Comparison of ENCODE assay signal across 24 cellular contexts in the genomic region with DNA sequence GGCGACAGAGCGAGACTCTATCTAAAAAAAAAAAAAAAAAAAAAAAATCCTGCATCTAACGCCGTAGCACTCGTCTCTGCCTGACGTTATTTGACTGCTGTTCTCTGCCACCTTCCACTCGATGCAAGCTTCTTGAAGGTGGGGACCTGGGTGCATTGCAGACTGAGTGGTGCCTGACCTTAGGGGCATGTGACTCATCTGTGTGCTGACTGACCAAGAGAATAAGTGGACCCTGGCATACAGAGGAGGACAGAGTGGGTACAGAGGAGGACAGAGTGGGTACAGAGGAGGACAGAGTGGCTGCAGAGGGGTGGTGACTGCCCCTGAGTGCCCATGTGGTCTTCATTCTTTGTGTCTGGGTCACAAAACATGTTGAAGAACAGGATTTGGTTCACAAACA. TPM values are rescaled to one million over a fixed set of nuclear protein-coding genes. Genes with fewer than 3 reads are reported as not detected.
DNase-seq lines count a peak whose midpoint lies in the region; ATAC-seq, FAIRE-seq and TF ChIP-seq lines count a peak whose summit lies in the region.
"Had no signal": no experiment of that assay in that cellular context is flagged by ENCODE, and none has a peak within 500 bp of the region (broad histone marks: within the 10 kb centered on the region; RNA-seq: fewer than 3 reads in every experiment).

No MANE protein-coding gene starts in this region.

- H3K4ac ChIP-seq in trophoblast cell (ENCODE audit: low read depth, low read length): no peak overlapping the region

- no peak for TF ChIP-seq CTCF in A549 (IDR thresholded peaks at IDR 0.05)
- no peak for TF ChIP-seq CTCF in coronary artery (IDR thresholded peaks at IDR 0.05)
- TF ChIP-seq CTCF in lung (IDR thresholded peaks at IDR 0.05; ENCODE audit: control extremely low read depth, extremely low read depth): no peak
- no peak for TF ChIP-seq CTCF in gastroesophageal sphincter (IDR thresholded peaks at IDR 0.05)

- 87% methylated on average over 7 of the region's 7 CpGs for WGBS in A549 (ENCODE audit: missing lambda C conversion rate)
- 68 to 75% methylated on average over 5 to 7 of the region's 7 CpGs for WGBS in lung, 2 donors
- WGBS in trophoblast cell (ENCODE audit: extremely low coverage, insufficient coverage, insufficient read length): no CpG with 5 or more reads among the region's 7 CpGs
- WGBS in gastroesophageal sphincter (ENCODE audit: low coverage in 1 of 2), 2 donors: 81 to 90% methylated on average over 2 to 6 of the region's 7 CpGs

- ATAC-seq in A549 (peak; percentile 13 to 42; a peak in 1 of 6 replicates), lung (ENCODE audit: insufficient read depth, low FRiP score) (peak; percentile 62), gastroesophageal sphincter (no peak), GM18867 (IDR thresholded peaks at IDR 0.05; ENCODE audit: unreplicated experiment) (no peak)
- ATAC-seq: GM23338 had no signal

- H3K4me2 ChIP-seq in A549: no peak overlapping the region
- H3K4me2 ChIP-seq in trophoblast cell (ENCODE audit: low read length): no peak overlapping the region
- H3K4me2 ChIP-seq: BLaER1 treated with 17β-estradiol and CSF1 and Interleukin-3, amounts not matched to agents 10 nM and 100 nM; GM23338; SK-N-SH had no signal

- H3K9me3 ChIP-seq in A549 (no peaks in the 10 kb centered on the region), lung (ENCODE audit: control insufficient read depth in 2 of 2, insufficient read depth in 1 of 2, low read length in 1 of 2) (no peaks in the 10 kb centered on the region), trophoblast cell (ENCODE audit: insufficient read depth, low read depth, low read length) (peaks cover 3% of the 10 kb centered on the region), gastroesophageal sphincter (no peaks in the 10 kb centered on the region)
- H3K9me3 ChIP-seq: BLaER1 treated with 17β-estradiol and CSF1 and Interleukin-3, amounts not matched to agents 10 nM and 100 nM; SK-N-SH had no signal

- no peak overlapping the region for H2BK5ac ChIP-seq in trophoblast cell (ENCODE audit: low read depth, low read length, poor library complexity)

- no peak overlapping the region for H4K12ac ChIP-seq in trophoblast cell (ENCODE audit: low read depth, low read length)

- H3K23ac ChIP-seq in trophoblast cell (ENCODE audit: low read length): no peak overlapping the region

- H3K27ac ChIP-seq in A549: no peak overlapping the region
- H3K27ac ChIP-seq in coronary artery: peak overlapping the region; percentile 33 to 63
- peak overlapping the region in 1 of 2 donors; percentile 4 for H3K27ac ChIP-seq in lung (ENCODE audit: low read depth in 1 of 2, low read length in 1 of 2)
- no peak overlapping the region for H3K27ac ChIP-seq in trophoblast cell (ENCODE audit: low read depth, low read length)
- H3K27ac ChIP-seq in gastroesophageal sphincter: no peak overlapping the region
- H3K27ac ChIP-seq: BLaER1 treated with 17β-estradiol and CSF1 and Interleukin-3, amounts not matched to agents 10 nM and 100 nM had no signal

- no peak for FAIRE-seq in A549 (lab: Jason Lieb, UNC)

- no peak overlapping the region for H2BK12ac ChIP-seq in trophoblast cell (ENCODE audit: low read length)

- H2BK120ac ChIP-seq in trophoblast cell (ENCODE audit: insufficient read depth, low read length, poor library complexity): no peak overlapping the region

- no peak overlapping the region for H2AFZ ChIP-seq in trophoblast cell (ENCODE audit: insufficient read depth, low read length, poor library complexity)
- H2AFZ ChIP-seq: GM23338 had no signal

- no peak overlapping the region for H3K18ac ChIP-seq in trophoblast cell (ENCODE audit: low read length)

- H2AK5ac ChIP-seq in trophoblast cell (ENCODE audit: low read length): no peak overlapping the region

- H3K14ac ChIP-seq in trophoblast cell (ENCODE audit: low read length): no peak overlapping the region

- TF ChIP-seq EP300 in A549 (IDR thresholded peaks at IDR 0.05) (no peak), gastroesophageal sphincter (IDR thresholded peaks at IDR 0.05) (no peak)

- POLR2A ChIA-PET in A549 (lab: Yijun Ruan, JAX): interaction anchor here (0.7 kb wide), 1 partner anchor 78 kb away, joined by 3 read pairs; no protein-coding TSS in a partner anchor

- TF ChIP-seq POLR2A in A549 (IDR thresholded peaks at IDR 0.05; ENCODE audit: low read length): no peak
- no peak for TF ChIP-seq POLR2A in gastroesophageal sphincter (IDR thresholded peaks at IDR 0.05)

- H3K36me3 ChIP-seq in lung (ENCODE audit: control insufficient read depth in 2 of 2, insufficient read depth in 2 of 2, low read length in 2 of 2): peaks cover 0 to 17% of the 10 kb centered on the region in 2 donors
- H3K36me3 ChIP-seq in trophoblast cell (ENCODE audit: control insufficient read depth in 1 of 2, insufficient read depth in 2 of 2, low read length in 2 of 2): peaks cover 36 to 42% of the 10 kb centered on the region in 2 experiments
- peaks cover 0 to 44% of the 10 kb centered on the region in 2 donors for H3K36me3 ChIP-seq in gastroesophageal sphincter

- no peaks in the 10 kb centered on the region for H3K79me1 ChIP-seq in trophoblast cell (ENCODE audit: low read length)

- H4K8ac ChIP-seq in trophoblast cell (ENCODE audit: low read depth, low read length): no peak overlapping the region

- no peak for TF ChIP-seq RAD21 in A549 (conservative IDR thresholded peaks at IDR 0.05 in 1 of 2, IDR thresholded peaks at IDR 0.05 in 1 of 2)

- DNase-seq in A549 (ENCODE audit: low read depth in 1 of 2, low spot score in 1 of 2) (no peak), coronary artery (ENCODE audit: low spot score) (no peak), lung (ENCODE audit: low spot score) (peak; percentile 73), trophoblast cell (peak; percentile 56 to 67), NCI-H2029 (lab: John Stamatoyannopoulos, UW) (no peak), AG08396 (ENCODE audit: low spot score) (no peak)
- DNase-seq: AML-193; CD4-positive, alpha-beta T cell; DMS53; H9; IMR-90; KG1; MM.1S; NCI-H1048; NCI-H1417; NCI-H187; NCI-H446; NCI-H524 treated with DMSO at 0.1 percent for 48 hours; NCI-H774; SK-N-SH had no signal

- H3K4me1 ChIP-seq in A549 (no peaks in the 10 kb centered on the region), lung (ENCODE audit: control insufficient read depth in 2 of 2, insufficient read depth in 2 of 2, low read length in 2 of 2) (peaks cover 0 to 9% of the 10 kb centered on the region in 2 donors), trophoblast cell (ENCODE audit: control insufficient read depth in 1 of 2, insufficient read depth in 2 of 2, low read length in 2 of 2) (peaks cover 0 to 4% of the 10 kb centered on the region in 2 experiments), gastroesophageal sphincter (peaks cover 0 to 25% (median 5%) of the 10 kb centered on the region in 3 donors)

- H4K91ac ChIP-seq in trophoblast cell (ENCODE audit: low read depth, low read length): no peak overlapping the region

- H3K79me2 ChIP-seq in trophoblast cell (ENCODE audit: control insufficient read depth, insufficient read depth, low read length, poor library complexity): peaks cover 3% of the 10 kb centered on the region

- H3K4me3 ChIP-seq in A549: no peak overlapping the region
- H3K4me3 ChIP-seq in coronary artery: no peak overlapping the region
- H3K4me3 ChIP-seq in lung: no peak overlapping the region
- no peak overlapping the region for H3K4me3 ChIP-seq in trophoblast cell (ENCODE audit: low read depth, low read length)
- H3K4me3 ChIP-seq in gastroesophageal sphincter: no peak overlapping the region
- H3K4me3 ChIP-seq: BLaER1 treated with 17β-estradiol and CSF1 and Interleukin-3, amounts not matched to agents 10 nM and 100 nM; GM23338 had no signal

- CTCF ChIA-PET in A549 (lab: Yijun Ruan, JAX): interaction anchor here (1.1 to 5.0 kb wide), 4 partner anchors 10 to 42 kb away, joined by 3 to 29 read pairs (median 5); no protein-coding TSS in a partner anchor

- H3K27me3 ChIP-seq in lung (ENCODE audit: control insufficient read depth, insufficient read depth) (no peaks in the 10 kb centered on the region), trophoblast cell (ENCODE audit: insufficient read depth, low read length) (no peaks in the 10 kb centered on the region), gastroesophageal sphincter (no peaks in the 10 kb centered on the region)
- H3K27me3 ChIP-seq: BLaER1 treated with 17β-estradiol and CSF1 and Interleukin-3, amounts not matched to agents 10 nM and 100 nM had no signal

- H3K9ac ChIP-seq in trophoblast cell (ENCODE audit: low read length): no peak overlapping the region
- H3K9ac ChIP-seq: BLaER1 treated with 17β-estradiol and CSF1 and Interleukin-3, amounts not matched to agents 10 nM and 100 nM; SK-N-SH had no signal

TF ChIP-seq in A549, 52 proteins besides CTCF, POLR2A, EP300 and RAD21 (continues in another document):
- TF ChIP-seq, protein P1, sequence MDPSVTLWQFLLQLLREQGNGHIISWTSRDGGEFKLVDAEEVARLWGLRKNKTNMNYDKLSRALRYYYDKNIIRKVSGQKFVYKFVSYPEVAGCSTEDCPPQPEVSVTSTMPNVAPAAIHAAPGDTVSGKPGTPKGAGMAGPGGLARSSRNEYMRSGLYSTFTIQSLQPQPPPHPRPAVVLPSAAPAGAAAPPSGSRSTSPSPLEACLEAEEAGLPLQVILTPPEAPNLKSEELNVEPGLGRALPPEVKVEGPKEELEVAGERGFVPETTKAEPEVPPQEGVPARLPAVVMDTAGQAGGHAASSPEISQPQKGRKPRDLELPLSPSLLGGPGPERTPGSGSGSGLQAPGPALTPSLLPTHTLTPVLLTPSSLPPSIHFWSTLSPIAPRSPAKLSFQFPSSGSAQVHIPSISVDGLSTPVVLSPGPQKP (IDR thresholded peaks at IDR 0.05; ENCODE audit: low read depth, low read length): no peak
- no peak for TF ChIP-seq EHF (CRISPR knock-in tag; IDR thresholded peaks at IDR 0.05)
- TF ChIP-seq HDAC2 (IDR thresholded peaks at IDR 0.05): no peak

RNA-seq across cellular contexts. Expression of gene WTIP, which starts 7.6 kb away (rescaled TPM):
- polyA plus RNA-seq in A549 (2011; rRNA removed) (18.8 and 22.0 TPM in 2 replicates), A549 (2017; fragmentation: RNase III; extraction: RNeasy Plus Mini Kit Qiagen cat#74134 plus additional on column Dnase treatment) (18.8 to 21.2 TPM (median 21.2 TPM) in 3 replicates), lung (10 to 100 TPM in 1 of 2 donors, 1 to 10 TPM in 1; 6.4 to 12.8 TPM)
- 24.6 and 37.8 TPM in 2 replicates for polyA plus RNA-seq in A549 (2012; cell fraction: cytosol; rRNA removed)
- polyA plus RNA-seq in A549 (2012; cell fraction: nucleus; rRNA removed): 31.1 and 32.6 TPM in 2 replicates
- 54.4 and 58.2 TPM in 2 replicates for polyA minus RNA-seq in A549 (2011; rRNA and poly(A)+ RNA removed)
- total RNA-seq in lung (10 to 100 TPM; 13.4 to 31.9 TPM), gastroesophageal sphincter (10 to 100 TPM; 18.8 to 59.6 (median 43.6) TPM)
- 10.6 and 11.4 TPM in 2 replicates for polyA plus RNA-seq in trophoblast cell (2013)

Comparison
In these comparisons a context has a peak if more than half of its experiments do, and no peak if none do; other contexts are left out.
1. ATAC-seq: peak in A549 (2 of 2) and lung (single experiment); none in gastroesophageal sphincter (single experiment) and GM18867 (single experiment).
2. DNase-seq: peak in lung (single experiment) and trophoblast cell (2 of 2); none in A549 (0 of 2), coronary artery (single experiment), NCI-H2029 (single experiment) and AG08396 (single experiment).
3. H3K27ac ChIP-seq: peak in coronary artery (2 of 2); none in A549 (0 of 2), trophoblast cell (single experiment) and gastroesophageal sphincter (0 of 4).